ENCODE assay signal across 14 cellular contexts in genomic region chr2:158779621-158780020, GRCh38. TPM values are rescaled to one million over a fixed set of nuclear protein-coding genes. Genes with fewer than 3 reads are reported as not detected.
"Had no signal": no experiment of that assay in that cellular context is flagged by ENCODE, and none has a peak within 500 bp of the region (broad histone marks: within the 10 kb centered on the region; RNA-seq: fewer than 3 reads in every experiment).

No MANE protein-coding gene starts in this region.

- H3K27me3 ChIP-seq: adrenal gland, pancreas, testis had no signal

- DNase-seq: activated B cell treated with CpG ODN at 0.5 μM for 24 hours; activated CD4-positive, alpha-beta T cell treated with anti-CD3 and anti-CD28 coated beads, Interleukin-2, amount 50 U/mL, for 1 hour; activated naive CD4-positive, alpha-beta T cell treated with anti-CD3 and anti-CD28 coated beads, Interleukin-2, amount 10 ng/mL, durations not matched to agents 7 days and 5 days; adrenal gland; endodermal cell; left ventricle myocardium superior; pancreas; stimulated activated CD4-positive, alpha-beta T cell treated with anti-CD3 and anti-CD28 coated beads, Interleukin-15, amount 100 ng/mL, for 24 hours; stimulated activated CD4-positive, alpha-beta T cell treated with anti-CD3 and anti-CD28 coated beads, Interleukin-4, amount 100 ng/mL, for 24 hours; testis had no signal

- H3K9me3 ChIP-seq: adrenal gland, pancreas, testis had no signal

- H3K4me1 ChIP-seq: pancreas, testis had no signal

- H3K36me3 ChIP-seq: adrenal gland, pancreas had no signal

- H3K4me3 ChIP-seq: adrenal gland, pancreas, testis had no signal

- H3K27ac ChIP-seq: adrenal gland, pancreas, testis had no signal

RNA-seq across cellular contexts. Expression of gene DAPL1, which starts 15.5 kb away (rescaled TPM):
- total RNA-seq: activated B cell treated with CpG ODN at 0.5 μM for 24 hours; activated T-helper 2 cell treated with anti-CD3 and anti-CD28 coated beads, Interferon-gamma antibody, Interleukin-2, Interleukin-4, amounts not matched to agents 10 μg/mL and 5 μg/mL and 100 μg/mL, durations not matched to agents 14 hours and 24 hours and 36 hours; endodermal cell; kidney epithelial cell; left ventricle myocardium superior; myocyte; neural crest cell had no signal
